In the genomic region with DNA sequence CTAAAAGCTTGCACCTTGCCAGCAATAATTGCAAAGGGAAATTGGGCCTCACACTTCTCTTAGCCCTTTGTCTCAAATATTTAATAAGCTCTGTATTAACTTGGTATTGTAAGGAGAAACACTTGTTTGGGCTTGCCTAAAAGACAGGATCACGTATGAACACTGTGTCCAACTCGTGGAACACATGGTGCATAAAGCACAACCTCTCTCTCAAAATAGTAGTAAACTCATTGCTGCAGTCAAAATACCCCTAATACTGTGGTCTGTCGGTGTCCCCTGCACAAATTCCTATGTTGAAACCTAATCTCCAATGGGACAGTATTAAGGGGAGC, we compare ENCODE assay signal across 8 cellular contexts. TPM values are rescaled to one million over a fixed set of nuclear protein-coding genes. Genes with fewer than 3 reads are reported as not detected.
DNase-seq lines count a peak whose midpoint lies in the region; ATAC-seq, FAIRE-seq and TF ChIP-seq lines count a peak whose summit lies in the region.

No MANE protein-coding gene starts in this region.

- peaks cover 45% of the 10 kb centered on the region for H3K79me2 ChIP-seq in SK-N-SH (ENCODE audit: insufficient read depth)

- no peak for TF ChIP-seq EP300 in SK-N-SH (IDR thresholded peaks at IDR 0.05; ENCODE audit: borderline replicate concordance in 1 of 2, low read depth in 1 of 2, low read length in 1 of 2)
- TF ChIP-seq EP300 in gastroesophageal sphincter (IDR thresholded peaks at IDR 0.05), result no peak

- H3K4me1 ChIP-seq in SK-N-SH (ENCODE audit: control insufficient read depth in 1 of 2, insufficient read depth in 2 of 2, low read depth in 1 of 2, low read length in 1 of 2), result peaks cover 0 to 2% of the 10 kb centered on the region in 2 experiments; a peak in 2 of 4 replicates
- peaks cover 3 to 40% (median 7%) of the 10 kb centered on the region in 3 donors for H3K4me1 ChIP-seq in gastroesophageal sphincter
- peaks cover 1 to 5% of the 10 kb centered on the region in 2 donors for H3K4me1 ChIP-seq in small intestine (ENCODE audit: control insufficient read depth in 2 of 2, insufficient read depth in 1 of 2, low read depth in 1 of 2, low read length in 1 of 2)

- peaks cover 45 to 48% of the 10 kb centered on the region in 2 experiments for H3K36me3 ChIP-seq in SK-N-SH (replicated peaks in 1 of 2; ENCODE audit: control insufficient read depth in 1 of 2, insufficient read depth in 2 of 2, low read length in 1 of 2)
- peaks cover 0 to 52% of the 10 kb centered on the region in 2 donors for H3K36me3 ChIP-seq in gastroesophageal sphincter
- H3K36me3 ChIP-seq in small intestine (ENCODE audit: control insufficient read depth in 2 of 2, insufficient read depth in 2 of 2, low read length in 2 of 2), result peaks cover 3 to 5% of the 10 kb centered on the region in 2 donors

- H3K4me3 ChIP-seq in SK-N-SH (ENCODE audit: low read depth in 2 of 2, low read length in 1 of 2) (peak overlapping the region; percentile 68 to 90), gastroesophageal sphincter (peak overlapping the region; percentile 67 to 77), small intestine (ENCODE audit: low read depth in 1 of 2, low read length in 2 of 2) (peak overlapping the region in 1 of 2 donors; percentile 40)

- TF ChIP-seq CTCF in SK-N-SH (IDR thresholded peaks at IDR 0.05) (no peak), gastroesophageal sphincter (IDR thresholded peaks at IDR 0.05) (no peak)

- H3K9me2 ChIP-seq in SK-N-SH, result no peaks in the 10 kb centered on the region

- no peaks in the 10 kb centered on the region for H3K27me3 ChIP-seq in SK-N-SH (ENCODE audit: insufficient read depth)
- no peaks in the 10 kb centered on the region for H3K27me3 ChIP-seq in gastroesophageal sphincter
- no peaks in the 10 kb centered on the region for H3K27me3 ChIP-seq in small intestine (ENCODE audit: control insufficient read depth in 2 of 2, insufficient read depth in 2 of 2, low read length in 2 of 2)

- DNase-seq in Right ventricle myocardium superior (no peak), left cardiac atrium (no peak), SK-N-SH (no peak), small intestine (no peak), Ammon's horn (ENCODE audit: low spot score) (no peak), T-helper 9 cell (no peak), NCI-H526 (lab: John Stamatoyannopoulos, UW) (no peak)

- POLR2A ChIA-PET in SK-N-SH (lab: Yijun Ruan, JAX), result interaction anchor here (0.8 to 1.7 kb wide), 3 partner anchors 9 to 32 kb away, joined by 3 to 5 read pairs (median 5); a partner anchor contains a TSS

- peak overlapping the region; percentile 95 for H3K9ac ChIP-seq in SK-N-SH

- no peak for FAIRE-seq in small intestine (lab: Jason Lieb, UNC)

- 63% methylated on average over 3 of the region's 3 CpGs for WGBS in SK-N-SH (ENCODE audit: low lambda C conversion rate)
- 0 to 25% methylated on average over 1 to 3 of the region's 3 CpGs for WGBS in gastroesophageal sphincter (ENCODE audit: low coverage in 1 of 2), 2 donors
- WGBS in small intestine, 3 donors, result 33 to 36% (median 34%) methylated on average over 3 of the region's 3 CpGs

- CTCF ChIA-PET in SK-N-SH (lab: Yijun Ruan, JAX), result interaction anchor here (0.6 to 2.0 kb wide), 2 partner anchors 40 to 68 kb away, joined by 3 to 4 read pairs; no protein-coding TSS in a partner anchor

- H3F3A ChIP-seq in SK-N-SH (replicated peaks; ENCODE audit: insufficient read depth), result peaks cover 17% of the 10 kb centered on the region

- TF ChIP-seq POLR2A in gastroesophageal sphincter (IDR thresholded peaks at IDR 0.05), result no peak

- peak overlapping the region; percentile 58; the same call in 1 of the 2 replicates for H2AFZ ChIP-seq in SK-N-SH (ENCODE audit: low read depth)

- intact Hi-C loops in Right ventricle myocardium superior (cut with DNase I), result no loop called here
- intact Hi-C loops in left cardiac atrium (cut with DNase I), result no loop called here

- TF ChIP-seq RAD21 in SK-N-SH (IDR thresholded peaks at IDR 0.05; ENCODE audit: low read length), result no peak

- H4K20me1 ChIP-seq in SK-N-SH (ENCODE audit: insufficient read depth), result peaks cover 20% of the 10 kb centered on the region

- peak overlapping the region; percentile 96 for H3K4me2 ChIP-seq in SK-N-SH

- no peaks in the 10 kb centered on the region for H3K9me3 ChIP-seq in SK-N-SH
- H3K9me3 ChIP-seq in gastroesophageal sphincter, result no peaks in the 10 kb centered on the region
- H3K9me3 ChIP-seq in small intestine (ENCODE audit: control insufficient read depth, low read depth), result no peaks in the 10 kb centered on the region

- H3K27ac ChIP-seq in SK-N-SH (ENCODE audit: low read depth in 2 of 2, low read length in 1 of 2), result peak overlapping the region; percentile 92 to 93
- peak overlapping the region; percentile 83 to 96 (median 95) for H3K27ac ChIP-seq in gastroesophageal sphincter
- peak overlapping the region; percentile 66 to 90 for H3K27ac ChIP-seq in small intestine (ENCODE audit: low read depth in 1 of 2, low read length in 1 of 2)

- peak; percentile 2 for ATAC-seq in Right ventricle myocardium superior (ENCODE audit: poor library complexity)
- no peak for ATAC-seq in left cardiac atrium
- ATAC-seq in gastroesophageal sphincter, result peak; percentile 1

TF ChIP-seq in SK-N-SH, 30 proteins besides CTCF, POLR2A, EP300 and RAD21:
- TF ChIP-seq NFIC (IDR thresholded peaks at IDR 0.05; ENCODE audit: borderline replicate concordance), result no peak
- no peak for TF ChIP-seq FOXM1 (IDR thresholded peaks at IDR 0.05; ENCODE audit: low read depth)
- no peak for TF ChIP-seq SIN3A (IDR thresholded peaks at IDR 0.05; ENCODE audit: borderline replicate concordance, low read depth, low read length)
- TF ChIP-seq TAF1 (IDR thresholded peaks at IDR 0.05; ENCODE audit: borderline replicate concordance, low read depth, low read length), result no peak
- TF ChIP-seq, protein P1, sequence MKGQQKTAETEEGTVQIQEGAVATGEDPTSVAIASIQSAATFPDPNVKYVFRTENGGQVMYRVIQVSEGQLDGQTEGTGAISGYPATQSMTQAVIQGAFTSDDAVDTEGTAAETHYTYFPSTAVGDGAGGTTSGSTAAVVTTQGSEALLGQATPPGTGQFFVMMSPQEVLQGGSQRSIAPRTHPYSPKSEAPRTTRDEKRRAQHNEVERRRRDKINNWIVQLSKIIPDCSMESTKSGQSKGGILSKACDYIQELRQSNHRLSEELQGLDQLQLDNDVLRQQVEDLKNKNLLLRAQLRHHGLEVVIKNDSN (IDR thresholded peaks at IDR 0.05; ENCODE audit: borderline replicate concordance, low read depth), result no peak

RNA-seq across cellular contexts. Expression of a gene that starts 0.4 kb away (rescaled TPM):
- total RNA-seq in Right ventricle myocardium superior (16.6 TPM), left cardiac atrium (10 to 100 TPM; 21.4 to 29.6 TPM), gastroesophageal sphincter (10 to 100 TPM; 31.2 to 43.3 (median 36.3) TPM)
- polyA plus RNA-seq in SK-N-SH (2012; rRNA removed) (3.2 and 4.3 TPM in 2 replicates), small intestine (10 to 100 TPM in 2 of 3 donors, 1 to 10 TPM in 1; 9.5 to 12.5 (median 10.3) TPM)
- polyA plus RNA-seq in SK-N-SH (2012; cell fraction: cytosol; rRNA removed), result 4.8 and 5.7 TPM in 2 replicates
- polyA plus RNA-seq in SK-N-SH (2012; cell fraction: nucleus; rRNA removed), result 5.4 and 9.2 TPM in 2 replicates

RNA-seq across cellular contexts. Expression of a gene that starts 27.6 kb away (rescaled TPM):
- total RNA-seq in Right ventricle myocardium superior, result 84.4 TPM
- total RNA-seq in left cardiac atrium, result 10 to 100 TPM; 55.0 to 56.8 TPM
- 43.0 and 62.0 TPM in 2 replicates for polyA plus RNA-seq in SK-N-SH (2012; rRNA removed)
- polyA plus RNA-seq in SK-N-SH (2012; cell fraction: cytosol; rRNA removed), result 53.5 and 64.1 TPM in 2 replicates
- polyA plus RNA-seq in SK-N-SH (2012; cell fraction: nucleus; rRNA removed), result 50.1 and 92.6 TPM in 2 replicates
- 10 to 100 TPM; 49.8 to 67.6 (median 54.7) TPM for total RNA-seq in gastroesophageal sphincter
- 10 to 100 TPM; 32.2 to 45.8 (median 37.0) TPM for polyA plus RNA-seq in small intestine

RNA-seq across cellular contexts. Expression of a gene that starts 32.2 kb away (rescaled TPM):
- total RNA-seq in Right ventricle myocardium superior (184 TPM), left cardiac atrium (100 to 1,000 TPM; 165 to 166 TPM), gastroesophageal sphincter (100 to 1,000 TPM; 153 to 184 (median 170) TPM)
- polyA plus RNA-seq in SK-N-SH (2012; rRNA removed) (64.6 and 90.7 TPM in 2 replicates), small intestine (10 to 100 TPM; 23.0 to 71.4 (median 50.1) TPM)
- 101 and 122 TPM in 2 replicates for polyA plus RNA-seq in SK-N-SH (2012; cell fraction: cytosol; rRNA removed)
- 24.8 and 38.2 TPM in 2 replicates for polyA plus RNA-seq in SK-N-SH (2012; cell fraction: nucleus; rRNA removed)

RNA-seq across cellular contexts. Expression of a gene that starts 39.0 kb away (rescaled TPM):
- total RNA-seq in Right ventricle myocardium superior (28.7 TPM), left cardiac atrium (10 to 100 TPM; 34.8 to 58.9 TPM), gastroesophageal sphincter (100 to 1,000 TPM in 1 of 4 donors, 10 to 100 TPM in 3; 75.0 to 135 (median 94.3) TPM)
- polyA plus RNA-seq in SK-N-SH (2012; rRNA removed) (6.0 and 7.8 TPM in 2 replicates), small intestine (1 to 10 TPM; 5.4 to 9.6 (median 7.8) TPM)
- 8.0 and 9.7 TPM in 2 replicates for polyA plus RNA-seq in SK-N-SH (2012; cell fraction: cytosol; rRNA removed)
- polyA plus RNA-seq in SK-N-SH (2012; cell fraction: nucleus; rRNA removed), result 9.8 and 13.5 TPM in 2 replicates

Comparison
In these comparisons a context has a peak if more than half of its experiments do, and no peak if none do; other contexts are left out.
1. ATAC-seq: peak in Right ventricle myocardium superior (single experiment) and gastroesophageal sphincter (single experiment); none in left cardiac atrium (0 of 2).
2. Peak in every context shown above with its lines, with median percentiles within 50 percentile points of each other: H3K27ac ChIP-seq.